In the genomic region with DNA sequence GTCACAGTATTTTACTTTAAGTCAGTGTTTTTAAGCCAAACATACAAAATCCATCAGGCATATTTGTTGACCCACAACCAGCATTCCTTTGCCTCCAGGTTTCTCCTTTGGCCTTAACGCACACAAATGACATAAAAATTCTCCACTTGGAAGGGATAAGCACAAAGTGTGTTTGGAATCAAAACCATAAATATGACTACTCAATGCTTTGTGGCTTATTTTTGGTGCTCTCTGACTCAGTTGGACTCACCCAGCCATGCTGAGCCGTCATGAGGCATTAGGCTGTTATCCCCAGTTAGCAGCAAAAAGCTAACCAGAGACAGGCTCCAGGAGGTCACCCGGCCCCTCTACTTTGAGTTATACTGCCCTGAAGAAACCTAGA, we compare ENCODE assay signal across 8 cellular contexts. TPM values are rescaled to one million over a fixed set of nuclear protein-coding genes. Genes with fewer than 3 reads are reported as not detected.
DNase-seq lines count a peak whose midpoint lies in the region; ATAC-seq and TF ChIP-seq lines count a peak whose summit lies in the region.

No MANE protein-coding gene starts in this region.

- H3K27ac Mint-ChIP-seq in activated T-helper 1 cell treated with anti-CD3 and anti-CD28 coated beads, Interleukin-12 subunit alpha, Interleukin-12 subunit beta, Interleukin-2, Interleukin-4 antibody, amounts not matched to agents 30 ng/mL and 10 ng/mL and 1 ng/mL, durations not matched to agents 14 hours and 24 hours and 36 hours = peak overlapping the region; percentile 96

- H3K27me3 ChIP-seq in SK-N-SH (ENCODE audit: insufficient read depth) = no peaks in the 10 kb centered on the region
- H3K27me3 ChIP-seq in subcutaneous abdominal adipose tissue (ENCODE audit: control insufficient read depth in 5 of 5, insufficient read depth in 4 of 5, low read length in 5 of 5) = no peaks in the 10 kb centered on the region

- H3K4me2 ChIP-seq in SK-N-SH = peak overlapping the region; percentile 91

- no peak for ATAC-seq in SK-N-SH treated with all-trans-retinoic acid at 6 μM for 48 hours
- ATAC-seq in HG02981 (IDR thresholded peaks at IDR 0.05; ENCODE audit: unreplicated experiment) = no peak

- peaks cover 6% of the 10 kb centered on the region for H3K36me3 Mint-ChIP-seq in activated T-helper 1 cell treated with anti-CD3 and anti-CD28 coated beads, Interleukin-12 subunit alpha, Interleukin-12 subunit beta, Interleukin-2, Interleukin-4 antibody, amounts not matched to agents 30 ng/mL and 10 ng/mL and 1 ng/mL, durations not matched to agents 14 hours and 24 hours and 36 hours (ENCODE audit: low read depth)

- DNase-seq in SK-N-SH (no peak), Ammon's horn (ENCODE audit: low spot score) (no peak), hippocampal formation (lab: John Stamatoyannopoulos, UW) (no peak)
- DNase-seq in activated T-helper 1 cell treated with anti-CD3 and anti-CD28 coated beads, Interleukin-12 subunit alpha, Interleukin-12 subunit beta, Interleukin-2, Interleukin-4 antibody, amounts not matched to agents 30 ng/mL and 10 ng/mL and 1 ng/mL, durations not matched to agents 14 hours and 24 hours and 36 hours (ENCODE audit: low spot score) = no peak

- 78% methylated on average over 3 of the region's 3 CpGs for WGBS in SK-N-SH (ENCODE audit: low lambda C conversion rate)

- peaks cover 15% of the 10 kb centered on the region for H3F3A ChIP-seq in SK-N-SH (replicated peaks; ENCODE audit: insufficient read depth)

- H3K27ac ChIP-seq in SK-N-SH (ENCODE audit: low read depth in 2 of 2, low read length in 1 of 2) = peak overlapping the region; percentile 54 to 78; a peak in 2 of 4 replicates
- H3K27ac ChIP-seq in subcutaneous abdominal adipose tissue (ENCODE audit: low read depth, low read length) = peak overlapping the region; percentile 95

- no peak for TF ChIP-seq CTCF in SK-N-SH (IDR thresholded peaks at IDR 0.05)

- no peaks in the 10 kb centered on the region for H3K9me2 ChIP-seq in SK-N-SH

- H3K4me1 ChIP-seq in SK-N-SH (ENCODE audit: control insufficient read depth in 1 of 2, insufficient read depth in 2 of 2, low read depth in 1 of 2, low read length in 1 of 2) = peaks cover 6 to 30% of the 10 kb centered on the region in 2 experiments; a peak in 2 of 4 replicates
- H3K4me1 ChIP-seq in subcutaneous abdominal adipose tissue (ENCODE audit: control insufficient read depth in 5 of 5, insufficient read depth in 5 of 5, low read length in 5 of 5) = peaks cover 7 to 62% (median 57%) of the 10 kb centered on the region in 5 donors

- H3K9ac ChIP-seq in SK-N-SH = peak overlapping the region; percentile 84
- H3K9ac ChIP-seq in subcutaneous abdominal adipose tissue (ENCODE audit: low read length in 5 of 5) = peak overlapping the region; percentile 61 to 95 (median 89)

- H3K4me3 ChIP-seq in SK-N-SH (ENCODE audit: low read depth in 2 of 2, low read length in 1 of 2) = peak overlapping the region; percentile 77 to 80
- peak overlapping the region; percentile 100 for H3K4me3 ChIP-seq in iPS-18c (ENCODE audit: insufficient read depth, low read depth, low read length)
- peak overlapping the region; percentile 78 to 100 (median 99) for H3K4me3 ChIP-seq in subcutaneous abdominal adipose tissue (ENCODE audit: low read depth in 1 of 5, low read length in 5 of 5)

- peaks cover 24% of the 10 kb centered on the region; the same call in 1 of the 2 replicates for H3K79me2 ChIP-seq in SK-N-SH (ENCODE audit: insufficient read depth)

- intact Hi-C loops in activated T-helper 1 cell treated with anti-CD3 and anti-CD28 coated beads, Interleukin-12 subunit alpha, Interleukin-12 subunit beta, Interleukin-2, Interleukin-4 antibody, amounts not matched to agents 30 ng/mL and 10 ng/mL and 1 ng/mL, durations not matched to agents 14 hours and 24 hours and 36 hours (cut with micrococcal nuclease) = loop anchor here (2.0 to 10.0 kb wide), 5 partner anchors 16 to 740 kb away; partner anchors contain the start of genes APH1A, ARNT, TARS2 and ZNF687

- H3K4me1 Mint-ChIP-seq in activated T-helper 1 cell treated with anti-CD3 and anti-CD28 coated beads, Interleukin-12 subunit alpha, Interleukin-12 subunit beta, Interleukin-2, Interleukin-4 antibody, amounts not matched to agents 30 ng/mL and 10 ng/mL and 1 ng/mL, durations not matched to agents 14 hours and 24 hours and 36 hours (ENCODE audit: low read depth) = peaks cover 75% of the 10 kb centered on the region

- H3K9me3 ChIP-seq in SK-N-SH = no peaks in the 10 kb centered on the region
- no peaks in the 10 kb centered on the region for H3K9me3 ChIP-seq in iPS-18c (ENCODE audit: control insufficient read depth, insufficient read depth, low read length)
- no peaks in the 10 kb centered on the region for H3K9me3 ChIP-seq in subcutaneous abdominal adipose tissue (ENCODE audit: control insufficient read depth in 5 of 5, low read length in 5 of 5)

- no peak for TF ChIP-seq EP300 in SK-N-SH (IDR thresholded peaks at IDR 0.05; ENCODE audit: borderline replicate concordance in 1 of 2, low read depth in 1 of 2, low read length in 1 of 2)

- no peaks in the 10 kb centered on the region for H3K9me3 Mint-ChIP-seq in activated T-helper 1 cell treated with anti-CD3 and anti-CD28 coated beads, Interleukin-12 subunit alpha, Interleukin-12 subunit beta, Interleukin-2, Interleukin-4 antibody, amounts not matched to agents 30 ng/mL and 10 ng/mL and 1 ng/mL, durations not matched to agents 14 hours and 24 hours and 36 hours

- H3K27me3 Mint-ChIP-seq in activated T-helper 1 cell treated with anti-CD3 and anti-CD28 coated beads, Interleukin-12 subunit alpha, Interleukin-12 subunit beta, Interleukin-2, Interleukin-4 antibody, amounts not matched to agents 30 ng/mL and 10 ng/mL and 1 ng/mL, durations not matched to agents 14 hours and 24 hours and 36 hours (ENCODE audit: insufficient read depth) = no peaks in the 10 kb centered on the region

- peak overlapping the region; percentile 100 for H3K4me3 Mint-ChIP-seq in activated T-helper 1 cell treated with anti-CD3 and anti-CD28 coated beads, Interleukin-12 subunit alpha, Interleukin-12 subunit beta, Interleukin-2, Interleukin-4 antibody, amounts not matched to agents 30 ng/mL and 10 ng/mL and 1 ng/mL, durations not matched to agents 14 hours and 24 hours and 36 hours

- TF ChIP-seq RAD21 in SK-N-SH (IDR thresholded peaks at IDR 0.05; ENCODE audit: low read length) = no peak

- POLR2A ChIA-PET in SK-N-SH (lab: Yijun Ruan, JAX) = no interaction called here

- H4K20me1 ChIP-seq in SK-N-SH (ENCODE audit: insufficient read depth) = no peaks in the 10 kb centered on the region

- H2AFZ ChIP-seq in SK-N-SH (ENCODE audit: low read depth) = peak overlapping the region; percentile 93

- CTCF ChIA-PET in SK-N-SH (lab: Yijun Ruan, JAX) = interaction anchor here (0.6 kb wide), 1 partner anchor 26 kb away, joined by 3 read pairs; no protein-coding TSS in a partner anchor

- H3K36me3 ChIP-seq in SK-N-SH (replicated peaks in 1 of 2; ENCODE audit: control insufficient read depth in 1 of 2, insufficient read depth in 2 of 2, low read length in 1 of 2) = peaks cover 0 to 3% of the 10 kb centered on the region in 2 experiments
- H3K36me3 ChIP-seq in subcutaneous abdominal adipose tissue (ENCODE audit: control insufficient read depth in 5 of 5, insufficient read depth in 5 of 5, low read length in 5 of 5) = peaks cover 0 to 5% (median 0%) of the 10 kb centered on the region in 5 donors

TF ChIP-seq in SK-N-SH, 30 proteins besides CTCF, POLR2A, EP300 and RAD21 (continues in another document):
- no peak for TF ChIP-seq RCOR1 (IDR thresholded peaks at IDR 0.05; ENCODE audit: low read length)
- TF ChIP-seq EZH2phosphoT487 (IDR thresholded peaks at IDR 0.05; ENCODE audit: borderline replicate concordance, low read depth) = no peak
- no peak for TF ChIP-seq MXI1 (IDR thresholded peaks at IDR 0.05; ENCODE audit: low read depth, low read length)

RNA-seq across cellular contexts. Expression of gene PRUNE1, which starts 0.9 kb away (rescaled TPM):
- 7.3 and 8.2 TPM in 2 replicates for polyA plus RNA-seq in SK-N-SH (2012; rRNA removed)
- polyA plus RNA-seq in SK-N-SH (2012; cell fraction: cytosol; rRNA removed) = 6.7 and 7.5 TPM in 2 replicates
- polyA plus RNA-seq in SK-N-SH (2012; cell fraction: nucleus; rRNA removed) = 8.2 and 8.8 TPM in 2 replicates
- 15.0 and 15.4 TPM in 2 replicates for total RNA-seq in activated T-helper 1 cell treated with anti-CD3 and anti-CD28 coated beads, Interleukin-12 subunit alpha, Interleukin-12 subunit beta, Interleukin-2, Interleukin-4 antibody, amounts not matched to agents 30 ng/mL and 10 ng/mL and 1 ng/mL, durations not matched to agents 14 hours and 24 hours and 36 hours

RNA-seq across cellular contexts. Expression of gene MINDY1, which starts 2.5 kb away (rescaled TPM):
- polyA plus RNA-seq in SK-N-SH (2012; rRNA removed) = 6.0 and 6.7 TPM in 2 replicates
- polyA plus RNA-seq in SK-N-SH (2012; cell fraction: cytosol; rRNA removed) = 2.8 and 4.8 TPM in 2 replicates
- 17.5 and 19.8 TPM in 2 replicates for polyA plus RNA-seq in SK-N-SH (2012; cell fraction: nucleus; rRNA removed)
- 12.0 and 13.4 TPM in 2 replicates for total RNA-seq in activated T-helper 1 cell treated with anti-CD3 and anti-CD28 coated beads, Interleukin-12 subunit alpha, Interleukin-12 subunit beta, Interleukin-2, Interleukin-4 antibody, amounts not matched to agents 30 ng/mL and 10 ng/mL and 1 ng/mL, durations not matched to agents 14 hours and 24 hours and 36 hours

RNA-seq across cellular contexts. Expression of gene ANXA9, which starts 27.1 kb away (rescaled TPM):
- polyA plus RNA-seq in SK-N-SH (2012; rRNA removed) = 0.07 and 0.21 TPM in 2 replicates
- polyA plus RNA-seq in SK-N-SH (2012; cell fraction: cytosol; rRNA removed) = 0.05 and 0.16 TPM in 2 replicates
- 0.76 and 0.82 TPM in 2 replicates for polyA plus RNA-seq in SK-N-SH (2012; cell fraction: nucleus; rRNA removed)
- total RNA-seq in activated T-helper 1 cell treated with anti-CD3 and anti-CD28 coated beads, Interleukin-12 subunit alpha, Interleukin-12 subunit beta, Interleukin-2, Interleukin-4 antibody, amounts not matched to agents 30 ng/mL and 10 ng/mL and 1 ng/mL, durations not matched to agents 14 hours and 24 hours and 36 hours = not detected in 2 replicates

RNA-seq across cellular contexts. Expression of gene BNIPL, which starts 27.2 kb away (rescaled TPM):
- 0.12 and 0.16 TPM in 2 replicates for polyA plus RNA-seq in SK-N-SH (2012; rRNA removed)
- 0.08 and 0.10 TPM in 2 replicates for polyA plus RNA-seq in SK-N-SH (2012; cell fraction: cytosol; rRNA removed)
- 1.7 and 1.8 TPM in 2 replicates for polyA plus RNA-seq in SK-N-SH (2012; cell fraction: nucleus; rRNA removed)
- total RNA-seq in activated T-helper 1 cell treated with anti-CD3 and anti-CD28 coated beads, Interleukin-12 subunit alpha, Interleukin-12 subunit beta, Interleukin-2, Interleukin-4 antibody, amounts not matched to agents 30 ng/mL and 10 ng/mL and 1 ng/mL, durations not matched to agents 14 hours and 24 hours and 36 hours = 0.70 and 0.73 TPM in 2 replicates

RNA-seq across cellular contexts. Expression of gene CERS2, which starts 34.6 kb away (rescaled TPM):
- polyA plus RNA-seq in SK-N-SH (2012; rRNA removed) = 150 and 225 TPM in 2 replicates
- 143 and 201 TPM in 2 replicates for polyA plus RNA-seq in SK-N-SH (2012; cell fraction: cytosol; rRNA removed)
- polyA plus RNA-seq in SK-N-SH (2012; cell fraction: nucleus; rRNA removed) = 99.8 and 170 TPM in 2 replicates
- 188 and 191 TPM in 2 replicates for total RNA-seq in activated T-helper 1 cell treated with anti-CD3 and anti-CD28 coated beads, Interleukin-12 subunit alpha, Interleukin-12 subunit beta, Interleukin-2, Interleukin-4 antibody, amounts not matched to agents 30 ng/mL and 10 ng/mL and 1 ng/mL, durations not matched to agents 14 hours and 24 hours and 36 hours
